In genomic region chr13:112971288-112971643, GRCh38 we compare ENCODE assay signal across 18 cellular contexts.
"Had no signal": no experiment of that assay in that cellular context is flagged by ENCODE, and none has a peak within 500 bp of the region (broad histone marks: within the 10 kb centered on the region; RNA-seq: fewer than 3 reads in every experiment).

No MANE protein-coding gene starts in this region.

- H3K4me3 ChIP-seq: adrenal gland, coronary artery, esophagus muscularis mucosa, hepatocyte, prostate gland had no signal

- H3K4me2 ChIP-seq: hepatocyte had no signal

- H3K4me1 ChIP-seq: prostate gland had no signal

- H3K9me3 ChIP-seq: adrenal gland, esophagus muscularis mucosa, prostate gland, suprapubic skin had no signal

- H3K27me3 ChIP-seq: hepatocyte had no signal

- H3K27ac ChIP-seq: coronary artery, esophagus muscularis mucosa, hepatocyte, prostate gland, suprapubic skin, WERI-Rb-1 had no signal

- H3K36me3 ChIP-seq: adrenal gland, esophagus muscularis mucosa, prostate gland, suprapubic skin, WERI-Rb-1 had no signal

- ATAC-seq: activated CD8-positive, alpha-beta memory T cell treated with anti-CD3 and anti-CD28 coated beads, Interleukin-2, amount 10 ng/mL, durations not matched to agents 7 days and 5 days; left lobe of liver; natural killer cell; right cardiac atrium had no signal

- H2AFZ ChIP-seq: hepatocyte had no signal

- DNase-seq: activated CD4-positive, alpha-beta memory T cell treated with anti-CD3 and anti-CD28 coated beads for 36 hours; activated CD8-positive, alpha-beta memory T cell treated with anti-CD3 and anti-CD28 coated beads, Interleukin-2, amount 10 ng/mL, durations not matched to agents 7 days and 5 days; activated naive CD4-positive, alpha-beta T cell treated with anti-CD3 and anti-CD28 coated beads, Interleukin-2, amount 10 ng/mL, durations not matched to agents 7 days and 5 days; activated T-cell treated with anti-CD3 and anti-CD28 coated beads, Interleukin-2, amount 50 U/mL, for 1 hour; effector CD4-positive, alpha-beta T cell; natural killer cell; small intestine; stimulated activated CD4-positive, alpha-beta T cell treated with anti-CD3 and anti-CD28 coated beads, Interleukin-4, amount 100 ng/mL, for 4 hours; stimulated activated CD8-positive, alpha-beta memory T cell treated with anti-CD3 and anti-CD28 coated beads, Interleukin-4, amount 100 ng/mL, for 48 hours; WERI-Rb-1 had no signal
